Comparison of ENCODE assay signal across 8 cellular contexts in the genomic region with DNA sequence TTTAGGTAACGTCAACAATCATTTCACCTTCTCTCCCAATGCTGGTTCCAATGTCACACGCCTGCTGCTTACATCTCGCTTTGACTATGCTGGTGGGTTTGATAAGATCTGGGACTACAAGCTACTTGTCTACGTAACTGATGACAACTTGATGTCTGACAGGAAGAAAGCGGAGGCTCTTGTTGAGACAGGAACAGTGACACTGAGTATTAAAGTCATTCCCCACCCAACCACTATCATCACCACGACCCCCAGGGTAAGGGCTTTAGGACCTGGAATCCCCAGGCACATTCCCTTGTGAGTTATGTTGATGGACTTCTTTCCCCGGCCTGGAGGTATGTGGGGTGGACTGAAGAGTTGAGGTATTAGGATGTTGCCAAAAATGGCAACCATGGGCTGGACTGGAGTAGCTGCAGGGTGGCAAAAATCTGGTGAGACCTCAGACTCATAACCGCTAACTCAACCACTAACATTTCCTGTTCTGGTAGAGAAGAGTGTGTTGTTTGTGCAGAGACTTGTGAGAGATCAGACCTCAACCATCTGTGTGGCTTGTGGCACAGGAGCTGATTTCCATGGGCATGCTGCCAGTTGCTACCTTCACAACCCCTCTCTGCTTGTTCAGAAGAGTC. TPM values are rescaled to one million over a fixed set of nuclear protein-coding genes. Genes with fewer than 3 reads are reported as not detected.
DNase-seq lines count a peak whose midpoint lies in the region; ATAC-seq, FAIRE-seq and TF ChIP-seq lines count a peak whose summit lies in the region.

No MANE protein-coding gene starts in this region.

- H3K27ac ChIP-seq in WERI-Rb-1 = no peak overlapping the region

- no peak for TF ChIP-seq POLR2A in GM12892 (IDR thresholded peaks at IDR 0.05; ENCODE audit: low read depth, low read length)

- FAIRE-seq in GM12892 (lab: Jason Lieb, UNC) = no peak

- H3K27me3 Mint-ChIP-seq in activated naive CD8-positive, alpha-beta T cell treated with anti-CD3 and anti-CD28 coated beads for 36 hours = no peaks in the 10 kb centered on the region

- DNase-seq in DMS 273 treated with DMSO at 0.1 percent for 48 hours (lab: John Stamatoyannopoulos, UW) (peak; percentile 73), SK-N-DZ (ENCODE audit: low spot score) (peak; percentile 70), GM12892 (ENCODE audit: insufficient read length) (no peak), WERI-Rb-1 (no peak), AML-193 (lab: John Stamatoyannopoulos, UW) (no peak)
- DNase-seq in activated naive CD8-positive, alpha-beta T cell treated with anti-CD3 and anti-CD28 coated beads for 36 hours = peak; percentile 53
- peak; percentile 44 for DNase-seq in stimulated activated CD8-positive, alpha-beta memory T cell treated with anti-CD3 and anti-CD28 coated beads, Interleukin-4, amount 100 ng/mL, for 24 hours (ENCODE audit: low read depth)

- H3K36me3 Mint-ChIP-seq in activated naive CD8-positive, alpha-beta T cell treated with anti-CD3 and anti-CD28 coated beads for 36 hours = no peaks in the 10 kb centered on the region

- H3K27me3 ChIP-seq in WERI-Rb-1 (ENCODE audit: insufficient read depth, low read depth, severe bottlenecking) = no peaks in the 10 kb centered on the region

- H3K9me3 ChIP-seq in WERI-Rb-1 (ENCODE audit: severe bottlenecking) = no peaks in the 10 kb centered on the region

- H3K4me1 Mint-ChIP-seq in activated naive CD8-positive, alpha-beta T cell treated with anti-CD3 and anti-CD28 coated beads for 36 hours = peaks cover 51% of the 10 kb centered on the region

- H3K36me3 ChIP-seq in WERI-Rb-1 = no peaks in the 10 kb centered on the region

- ATAC-seq in HG02571 (IDR thresholded peaks at IDR 0.05; ENCODE audit: unreplicated experiment) = peak; percentile 84

- H3K4me3 Mint-ChIP-seq in activated naive CD8-positive, alpha-beta T cell treated with anti-CD3 and anti-CD28 coated beads for 36 hours = peak overlapping the region; percentile 7

- H3K9me3 Mint-ChIP-seq in activated naive CD8-positive, alpha-beta T cell treated with anti-CD3 and anti-CD28 coated beads for 36 hours = no peaks in the 10 kb centered on the region

- H3K4me3 ChIP-seq in WERI-Rb-1 (ENCODE audit: low read depth, low read length) = no peak overlapping the region

- H3K27ac Mint-ChIP-seq in activated naive CD8-positive, alpha-beta T cell treated with anti-CD3 and anti-CD28 coated beads for 36 hours = peak overlapping the region; percentile 65

- TF ChIP-seq CTCF in WERI-Rb-1 (IDR thresholded peaks at IDR 0.05; ENCODE audit: low read depth, low read length) = no peak

RNA-seq across cellular contexts. Expression of gene CDHR3, which starts 59.2 kb away (rescaled TPM):
- polyA plus RNA-seq in SK-N-DZ (2014; cell fraction: cytosol; rRNA removed) = 3.0 and 3.3 TPM in 2 replicates
- polyA plus RNA-seq in SK-N-DZ (2014; cell fraction: nucleus; rRNA removed) = 5.1 and 6.7 TPM in 2 replicates
- under 1 TPM in 1 of 2 experiments, not detected in 1; 0.38 TPM for total RNA-seq in activated naive CD8-positive, alpha-beta T cell treated with anti-CD3 and anti-CD28 coated beads for 36 hours
- polyA plus RNA-seq in GM12892 (2012; ENCODE audit: missing spikeins) = 0.19 TPM

Comparison
In these comparisons a context has a peak if more than half of its experiments do, and no peak if none do; other contexts are left out.
1. DNase-seq: peak in DMS 273 treated with DMSO at 0.1 percent for 48 hours (single experiment), SK-N-DZ (single experiment), activated naive CD8-positive, alpha-beta T cell treated with anti-CD3 and anti-CD28 coated beads for 36 hours (single experiment) and stimulated activated CD8-positive, alpha-beta memory T cell treated with anti-CD3 and anti-CD28 coated beads, Interleukin-4, amount 100 ng/mL, for 24 hours (single experiment); none in GM12892 (single experiment), WERI-Rb-1 (single experiment) and AML-193 (0 of 2).